20 cellular contexts compared by ENCODE assay signal in genomic region chr1:186518822-186519381, GRCh38. TPM values are rescaled to one million over a fixed set of nuclear protein-coding genes. Genes with fewer than 3 reads are reported as not detected.
DNase-seq lines count a peak whose midpoint lies in the region; ATAC-seq and TF ChIP-seq lines count a peak whose summit lies in the region.
"Had no signal": no experiment of that assay in that cellular context is flagged by ENCODE, and none has a peak within 500 bp of the region (broad histone marks: within the 10 kb centered on the region; RNA-seq: fewer than 3 reads in every experiment).

No MANE protein-coding gene starts in this region.

- H3K9me2 ChIP-seq in hepatocyte (replicated peaks; ENCODE audit: insufficient read depth): no peaks in the 10 kb centered on the region

- no peak overlapping the region for H3K27ac Mint-ChIP-seq in stimulated activated naive CD8-positive, alpha-beta T cell treated with anti-CD3 and anti-CD28 coated beads, Interleukin-15, amount 100 ng/mL, for 72 hours
- H3K27ac Mint-ChIP-seq in activated naive CD4-positive, alpha-beta T cell treated with anti-CD3 and anti-CD28 coated beads for 36 hours: no peak overlapping the region
- H3K27ac Mint-ChIP-seq: activated CD8-positive, alpha-beta T cell treated with anti-CD3 and anti-CD28 coated beads for 36 hours; brain; CD4-positive, alpha-beta memory T cell had no signal

- H3K36me3 Mint-ChIP-seq in activated naive CD4-positive, alpha-beta T cell treated with anti-CD3 and anti-CD28 coated beads for 36 hours (ENCODE audit: low read depth): peaks cover 2% of the 10 kb centered on the region

- H3K9me3 ChIP-seq in hepatocyte (ENCODE audit: low read depth): no peaks in the 10 kb centered on the region

- CTCF ChIA-PET in activated naive CD4-positive, alpha-beta T cell treated with anti-CD3 and anti-CD28 coated beads for 36 hours (lab: Charles Lee): interaction anchor here (0.6 kb wide), 1 partner anchor 1193 kb away, joined by 5 read pairs; no protein-coding TSS in a partner anchor

- intact Hi-C loops in activated naive CD4-positive, alpha-beta T cell treated with anti-CD3 and anti-CD28 coated beads for 36 hours (cut with micrococcal nuclease): no loop called here

- DNase-seq in stimulated activated naive CD8-positive, alpha-beta T cell treated with anti-CD3 and anti-CD28 coated beads, Interleukin-15, amount 100 ng/mL, for 72 hours: no peak
- DNase-seq in stimulated activated naive CD8-positive, alpha-beta T cell treated with anti-CD3 and anti-CD28 coated beads, Interleukin-15, Interleukin-2, amounts not matched to agents 100 U/mL and 50 U/mL, for 24 hours: no peak
- DNase-seq in hepatocyte (ENCODE audit: low spot score): no peak
- DNase-seq in NCI-H524 (lab: John Stamatoyannopoulos, UW): no peak
- DNase-seq in activated naive CD4-positive, alpha-beta T cell treated with anti-CD3 and anti-CD28 coated beads for 36 hours: no peak
- DNase-seq: activated CD8-positive, alpha-beta T cell treated with anti-CD3 and anti-CD28 coated beads for 36 hours; activated naive CD4-positive, alpha-beta T cell; CD4-positive, alpha-beta memory T cell; dorsolateral prefrontal cortex; left ventricle myocardium inferior; MV-4-11; NCI-H2171 treated with DMSO at 0.1 percent for 48 hours had no signal

- peaks cover 16 to 19% of the 10 kb centered on the region in 2 donors for H3K9me3 Mint-ChIP-seq in stimulated activated naive CD8-positive, alpha-beta T cell treated with anti-CD3 and anti-CD28 coated beads, Interleukin-15, amount 100 ng/mL, for 72 hours
- peaks cover 11% of the 10 kb centered on the region for H3K9me3 Mint-ChIP-seq in activated naive CD4-positive, alpha-beta T cell treated with anti-CD3 and anti-CD28 coated beads for 36 hours

- no peaks in the 10 kb centered on the region for H3K36me3 ChIP-seq in hepatocyte (replicated peaks; ENCODE audit: insufficient read depth, low read depth)
- H3K36me3 ChIP-seq: left ventricle myocardium inferior had no signal

- ATAC-seq in stimulated activated naive CD8-positive, alpha-beta T cell treated with anti-CD3 and anti-CD28 coated beads, Interleukin-15, amount 100 ng/mL, for 72 hours: peak; percentile 49
- ATAC-seq in stimulated activated naive CD8-positive, alpha-beta T cell treated with anti-CD3 and anti-CD28 coated beads, Interleukin-15, Interleukin-2, amounts not matched to agents 100 U/mL and 50 U/mL, for 24 hours: no peak
- ATAC-seq in GM21529 (IDR thresholded peaks at IDR 0.05; ENCODE audit: unreplicated experiment) (peak; percentile 75), HG02981 (IDR thresholded peaks at IDR 0.05; ENCODE audit: unreplicated experiment) (peak; percentile 67), HG02571 (IDR thresholded peaks at IDR 0.05; ENCODE audit: unreplicated experiment) (no peak)
- ATAC-seq: activated CD8-positive, alpha-beta T cell treated with anti-CD3 and anti-CD28 coated beads for 36 hours had no signal

- H3K27ac ChIP-seq in hepatocyte: peak overlapping the region; percentile 24
- H3K27ac ChIP-seq: dorsolateral prefrontal cortex, left ventricle myocardium inferior had no signal

- no peaks in the 10 kb centered on the region for H4K20me1 ChIP-seq in hepatocyte (ENCODE audit: insufficient read depth, poor library complexity, severe bottlenecking)

- no peak for TF ChIP-seq CTCF in hepatocyte (IDR thresholded peaks at IDR 0.05; ENCODE audit: poor library complexity)

- no peaks in the 10 kb centered on the region for H3K27me3 Mint-ChIP-seq in stimulated activated naive CD8-positive, alpha-beta T cell treated with anti-CD3 and anti-CD28 coated beads, Interleukin-15, amount 100 ng/mL, for 72 hours
- no peaks in the 10 kb centered on the region for H3K27me3 Mint-ChIP-seq in activated naive CD4-positive, alpha-beta T cell treated with anti-CD3 and anti-CD28 coated beads for 36 hours (ENCODE audit: low read depth)
- H3K27me3 Mint-ChIP-seq: activated CD8-positive, alpha-beta T cell treated with anti-CD3 and anti-CD28 coated beads for 36 hours; brain; CD4-positive, alpha-beta memory T cell had no signal

- no peaks in the 10 kb centered on the region for H3K27me3 ChIP-seq in hepatocyte
- H3K27me3 ChIP-seq: dorsolateral prefrontal cortex had no signal

- H2AFZ ChIP-seq in hepatocyte: no peak overlapping the region

- 75% methylated on average over 4 of the region's 4 CpGs for WGBS in hepatocyte (ENCODE audit: low lambda C conversion rate, missing lambda C conversion rate)

- H3K4me3 ChIP-seq in hepatocyte: no peak overlapping the region
- H3K4me3 ChIP-seq: dorsolateral prefrontal cortex, left ventricle myocardium inferior had no signal

- H3K79me2 ChIP-seq in hepatocyte: no peaks in the 10 kb centered on the region

- H3K4me1 ChIP-seq in hepatocyte (ENCODE audit: insufficient read depth): peaks cover 16% of the 10 kb centered on the region
- H3K4me1 ChIP-seq: left ventricle myocardium inferior had no signal

- no peaks in the 10 kb centered on the region for H3K4me1 Mint-ChIP-seq in stimulated activated naive CD8-positive, alpha-beta T cell treated with anti-CD3 and anti-CD28 coated beads, Interleukin-15, amount 100 ng/mL, for 72 hours
- H3K4me1 Mint-ChIP-seq in activated naive CD4-positive, alpha-beta T cell treated with anti-CD3 and anti-CD28 coated beads for 36 hours (ENCODE audit: low read depth): peaks cover 3% of the 10 kb centered on the region
- H3K4me1 Mint-ChIP-seq: brain; CD4-positive, alpha-beta memory T cell had no signal

- no peak overlapping the region for H3K4me3 Mint-ChIP-seq in stimulated activated naive CD8-positive, alpha-beta T cell treated with anti-CD3 and anti-CD28 coated beads, Interleukin-15, amount 100 ng/mL, for 72 hours
- H3K4me3 Mint-ChIP-seq in activated naive CD4-positive, alpha-beta T cell treated with anti-CD3 and anti-CD28 coated beads for 36 hours: no peak overlapping the region
- H3K4me3 Mint-ChIP-seq: activated CD8-positive, alpha-beta T cell treated with anti-CD3 and anti-CD28 coated beads for 36 hours; brain; CD4-positive, alpha-beta memory T cell had no signal

- H3K4me2 ChIP-seq in hepatocyte: peak overlapping the region; percentile 42

RNA-seq across cellular contexts. Expression of gene PDC, which starts 58.0 kb away (rescaled TPM):
- not detected in 2 replicates for total RNA-seq in hepatocyte
- 0.13 TPM in 1 of 2 replicates, not detected in the other for polyA plus RNA-seq in hepatocyte
- not detected for total RNA-seq in activated naive CD4-positive, alpha-beta T cell treated with anti-CD3 and anti-CD28 coated beads for 36 hours
- total RNA-seq: A172; activated CD8-positive, alpha-beta T cell treated with anti-CD3 and anti-CD28 coated beads for 36 hours; CD4-positive, alpha-beta memory T cell; left ventricle myocardium inferior; posterior vena cava; SK-MEL-5; temporal lobe had no signal
- polyA plus RNA-seq: CD4-positive, alpha-beta memory T cell had no signal

Comparison
In these comparisons a context has a peak if more than half of its experiments do, and no peak if none do; other contexts are left out.
1. ATAC-seq: peak in stimulated activated naive CD8-positive, alpha-beta T cell treated with anti-CD3 and anti-CD28 coated beads, Interleukin-15, amount 100 ng/mL, for 72 hours (single experiment), GM21529 (single experiment) and HG02981 (single experiment); none in stimulated activated naive CD8-positive, alpha-beta T cell treated with anti-CD3 and anti-CD28 coated beads, Interleukin-15, Interleukin-2, amounts not matched to agents 100 U/mL and 50 U/mL, for 24 hours (single experiment) and HG02571 (single experiment).